8 cellular contexts compared by ENCODE assay signal in genomic region chr19:2455481-2456300, GRCh38. TPM values are rescaled to one million over a fixed set of nuclear protein-coding genes. Genes with fewer than 3 reads are reported as not detected.
A peak's percentile ranks its signal among the peaks of the same experiment; 100 is the strongest.
DNase-seq lines count a peak whose midpoint lies in the region; ATAC-seq, FAIRE-seq and TF ChIP-seq lines count a peak whose summit lies in the region.

No MANE protein-coding gene starts in this region.

- FAIRE-seq in GM12891 (lab: Jason Lieb, UNC), result peak; percentile 79

- no peaks in the 10 kb centered on the region for H3K9me3 ChIP-seq in RWPE2 (ENCODE audit: severe bottlenecking)

- TF ChIP-seq POLR2A in GM12891 (IDR thresholded peaks at IDR 0.05; ENCODE audit: low read depth, low read length), result no peak

- ATAC-seq in HG02623 (IDR thresholded peaks at IDR 0.05; ENCODE audit: unreplicated experiment) (peak; percentile 13), RWPE2 (ENCODE audit: low read depth) (peak; percentile 54; the same call in 1 of the 3 replicates)

- peak overlapping the region; percentile 100 for H3K4me3 ChIP-seq in RWPE2 (ENCODE audit: severe bottlenecking)

- DNase-seq in GM12891 (ENCODE audit: insufficient read length, low spot score) (peak; percentile 74), RWPE2 (ENCODE audit: low spot score) (no peak), astrocyte of the hippocampus (ENCODE audit: low read depth, low spot score) (peak; percentile 42), iPS-NIHi11 (ENCODE audit: low spot score) (peak; percentile 59), NCI-H1105 treated with DMSO at 0.1 percent for 48 hours (lab: John Stamatoyannopoulos, UW) (no peak), NOMO-1 treated with dmso at 0.1 percent for 144 hours (lab: John Stamatoyannopoulos, UW; ENCODE audit: unreplicated experiment) (no peak)
- peak; percentile 50 for DNase-seq in stimulated activated CD4-positive, alpha-beta T cell treated with anti-CD3 and anti-CD28 coated beads, Interleukin-4, amount 100 ng/mL, for 24 hours

- H3K4me1 ChIP-seq in RWPE2 (ENCODE audit: insufficient read depth, poor library complexity, severe bottlenecking), result no peaks in the 10 kb centered on the region

- peak overlapping the region; percentile 81 for H3K27ac ChIP-seq in RWPE2 (ENCODE audit: poor library complexity, severe bottlenecking)

- H3K36me3 ChIP-seq in RWPE2 (ENCODE audit: low read depth), result peaks cover 4% of the 10 kb centered on the region; the same call in 1 of the 2 replicates

- TF ChIP-seq CTCF in RWPE2 (IDR thresholded peaks at IDR 0.05; ENCODE audit: poor library complexity, severe bottlenecking), result no peak

- no peaks in the 10 kb centered on the region for H3K27me3 ChIP-seq in RWPE2 (ENCODE audit: insufficient read depth, poor library complexity, severe bottlenecking)

TF ChIP-seq in GM12891, 5 proteins besides CTCF, POLR2A, EP300 and RAD21:
- TF ChIP-seq POLR2AphosphoS5 (IDR thresholded peaks at IDR 0.05; ENCODE audit: low read depth, low read length) (no peak), SPI1 (IDR thresholded peaks at IDR 0.05; ENCODE audit: low read depth, low read length) (no peak), PAX5 (IDR thresholded peaks at IDR 0.05; ENCODE audit: insufficient read depth, low read length, severe bottlenecking) (no peak), POU2F2 (IDR thresholded peaks at IDR 0.05; ENCODE audit: low read depth, low read length) (no peak), TAF1 (IDR thresholded peaks at IDR 0.05; ENCODE audit: low read depth, low read length) (no peak)

RNA-seq across cellular contexts. Expression of gene LMNB2, which starts 1.1 kb away (rescaled TPM):
- 43.5 TPM for polyA plus RNA-seq in GM12891 (2012; ENCODE audit: low read depth, missing spikeins)

RNA-seq across cellular contexts. Expression of gene GADD45B, which starts 20.2 kb away (rescaled TPM):
- polyA plus RNA-seq in GM12891 (2012; ENCODE audit: low read depth, missing spikeins), result 138 TPM

RNA-seq across cellular contexts. Expression of gene TIMM13, which starts 28.3 kb away (rescaled TPM):
- polyA plus RNA-seq in GM12891 (2012; ENCODE audit: low read depth, missing spikeins), result 60.4 TPM

Comparison
In these comparisons a context has a peak if more than half of its experiments do, and no peak if none do; other contexts are left out.
1. DNase-seq: peak in GM12891 (single experiment), astrocyte of the hippocampus (single experiment), iPS-NIHi11 (single experiment) and stimulated activated CD4-positive, alpha-beta T cell treated with anti-CD3 and anti-CD28 coated beads, Interleukin-4, amount 100 ng/mL, for 24 hours (single experiment); none in RWPE2 (single experiment), NCI-H1105 treated with DMSO at 0.1 percent for 48 hours (single experiment) and NOMO-1 treated with dmso at 0.1 percent for 144 hours (single experiment).